In the genomic region with DNA sequence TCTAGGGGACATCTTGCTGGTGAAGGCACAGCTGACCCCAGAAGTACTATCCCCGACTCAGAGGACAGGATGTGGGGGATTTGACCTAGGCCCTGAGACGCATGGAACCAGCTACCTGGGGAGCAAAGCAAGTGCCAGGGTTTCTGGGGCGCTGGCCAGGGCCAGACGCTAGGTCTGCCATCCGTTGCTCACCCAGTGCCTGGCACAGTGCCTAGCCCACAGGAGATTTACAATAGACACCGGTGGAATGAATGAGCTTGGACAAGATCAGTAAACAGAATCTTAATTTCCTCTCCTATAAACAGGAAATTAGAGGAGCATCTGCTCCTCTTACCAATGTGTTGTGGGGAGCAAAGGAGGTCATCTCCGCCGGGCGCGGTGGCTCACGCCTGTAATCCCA, we compare ENCODE assay signal across 17 cellular contexts. TPM values are rescaled to one million over a fixed set of nuclear protein-coding genes. Genes with fewer than 3 reads are reported as not detected.
"Had no signal": no experiment of that assay in that cellular context is flagged by ENCODE, and none has a peak within 500 bp of the region (broad histone marks: within the 10 kb centered on the region; RNA-seq: fewer than 3 reads in every experiment).

No MANE protein-coding gene starts in this region.

- H3K4me3 ChIP-seq: dorsolateral prefrontal cortex, right lobe of liver, suprapubic skin had no signal

- H3K27ac ChIP-seq: right lobe of liver had no signal

- DNase-seq: activated CD4-positive, alpha-beta T cell treated with anti-CD3 and anti-CD28 coated beads, Interleukin-2, amount 10 ng/mL, durations not matched to agents 7 days and 5 days; activated naive CD4-positive, alpha-beta T cell treated with anti-CD3 and anti-CD28 coated beads for 36 hours; activated naive CD8-positive, alpha-beta T cell treated with anti-CD3 and anti-CD28 coated beads, Interleukin-2, amount 50 U/mL, for 24 hours; endodermal cell; head of caudate nucleus; immature natural killer cell; nephron progenitor cell; occipital lobe; trophoblast cell had no signal

- H3K9me3 ChIP-seq: right lobe of liver, suprapubic skin had no signal

- H3K36me3 ChIP-seq: right lobe of liver had no signal

- ATAC-seq: activated naive CD8-positive, alpha-beta T cell treated with anti-CD3 and anti-CD28 coated beads, Interleukin-2, amount 50 U/mL, for 24 hours; activated T-helper 17 cell treated with anti-CD3 and anti-CD28 coated beads, Interleukin-2, amount 50 U/mL, for 72 hours; right lobe of liver had no signal

RNA-seq across cellular contexts. Expression of gene RPRML, which starts 5.0 kb away (rescaled TPM):
- total RNA-seq: activated CD4-positive, alpha-beta T cell treated with anti-CD3 and anti-CD28 coated beads, Interleukin-2, amount 10 ng/mL, durations not matched to agents 7 days and 5 days; activated CD8-positive, alpha-beta memory T cell treated with anti-CD3 and anti-CD28 coated beads for 36 hours; activated naive CD4-positive, alpha-beta T cell treated with anti-CD3 and anti-CD28 coated beads for 36 hours; activated T-helper 17 cell treated with anti-CD3 and anti-CD28 coated beads, Interleukin-2, amount 50 U/mL, for 72 hours; chondrocyte; epithelial cell of proximal tubule; progenitor cell of endocrine pancreas had no signal
- polyA plus RNA-seq: immature natural killer cell had no signal
